In the genomic region with DNA sequence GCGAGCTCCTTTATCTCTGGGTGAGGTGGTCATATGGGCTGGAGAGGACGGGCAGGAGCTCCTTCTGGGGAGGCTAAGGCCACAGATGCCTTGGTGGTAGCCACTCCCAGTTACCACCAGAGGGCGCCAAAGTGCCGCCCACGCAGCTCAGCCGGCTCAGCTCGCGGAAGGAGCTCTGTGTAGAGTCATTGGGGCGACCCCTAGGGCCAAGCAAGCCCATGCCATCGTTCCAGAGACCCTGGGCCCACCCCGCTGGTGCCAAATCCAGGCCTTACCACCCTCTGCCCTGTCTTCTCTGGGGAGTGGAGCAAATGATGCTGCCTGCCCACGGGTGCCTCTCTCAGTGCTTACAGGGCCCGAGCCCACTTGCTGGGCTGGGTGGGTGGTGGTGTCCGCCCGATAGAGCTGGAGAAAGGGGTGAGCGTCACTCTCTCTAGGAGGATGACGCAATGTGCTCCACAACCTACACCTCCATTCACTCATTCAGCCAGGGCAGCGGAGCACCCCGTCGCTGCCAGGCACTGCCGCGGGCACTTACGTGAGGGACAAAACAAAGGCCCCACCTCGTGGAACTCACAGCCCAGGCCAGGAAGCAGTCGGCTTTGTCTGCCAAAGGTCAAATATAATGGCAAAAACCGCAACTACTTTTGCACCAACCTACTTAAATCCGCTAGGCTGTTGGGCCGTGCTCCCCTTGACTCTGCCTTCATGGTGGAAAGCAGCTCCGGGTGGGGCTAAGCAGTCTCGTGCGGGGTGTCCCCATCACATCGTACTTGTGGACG, we compare ENCODE assay signal across 8 cellular contexts. TPM values are rescaled to one million over a fixed set of nuclear protein-coding genes. Genes with fewer than 3 reads are reported as not detected.
DNase-seq lines count a peak whose midpoint lies in the region; ATAC-seq and TF ChIP-seq lines count a peak whose summit lies in the region.

No MANE protein-coding gene starts in this region.

- H3K4me1 ChIP-seq in SJSA1 (replicated peaks) (peaks cover 13% of the 10 kb centered on the region), gastroesophageal sphincter (peaks cover 0 to 25% (median 15%) of the 10 kb centered on the region in 3 donors), ovary (ENCODE audit: insufficient read depth) (peaks cover 9% of the 10 kb centered on the region), transverse colon (peaks cover 0 to 17% (median 12%) of the 10 kb centered on the region in 4 donors)

- peaks cover 30% of the 10 kb centered on the region for H3K27me3 ChIP-seq in SJSA1 (replicated peaks)
- peaks cover 50% of the 10 kb centered on the region for H3K27me3 ChIP-seq in gastroesophageal sphincter
- H3K27me3 ChIP-seq in ovary = no peaks in the 10 kb centered on the region
- H3K27me3 ChIP-seq in transverse colon = peaks cover 10% of the 10 kb centered on the region

- 3 to 79% methylated on average over 6 to 7 of the region's 33 CpGs for WGBS in gastroesophageal sphincter (ENCODE audit: low coverage in 1 of 2), 2 donors
- 48 to 51% (median 50%) methylated on average over 33 of the region's 33 CpGs for WGBS in ovary, 3 donors
- WGBS in transverse colon (ENCODE audit: low coverage in 1 of 2), 2 donors = 59 to 70% methylated on average over 4 to 29 of the region's 33 CpGs

- peak; percentile 59 for ATAC-seq in GM21390 (IDR thresholded peaks at IDR 0.05; ENCODE audit: unreplicated experiment)
- peak; percentile 73 for ATAC-seq in gastroesophageal sphincter

- in situ Hi-C loops in transverse colon (cut with MboI; ENCODE audit: low pct_ligation_motif_present in 1 of 4, low pct_unique_long_range_greater_than_20kb in 1 of 4, low sequenced_read_pairs in 3 of 4) = loop anchor here (10.0 to 25.0 kb wide), 3 partner anchors 251 to 304 kb away; no protein-coding TSS in a partner anchor

- TF ChIP-seq CTCF in gastroesophageal sphincter (IDR thresholded peaks at IDR 0.05) (peak in 3 of 4 experiments; percentile 73 to 98 (median 83)), ovary (IDR thresholded peaks at IDR 0.05) (peak; percentile 75 to 94 (median 77)), transverse colon (IDR thresholded peaks at IDR 0.05) (peak; percentile 86 to 99 (median 97))

- intact Hi-C loops in ovary (cut with DNase I) (loop anchor here in 1 of 4 donors (5.0 to 10.0 kb wide), 2 partner anchors 294 to 451 kb away; no protein-coding TSS in a partner anchor), transverse colon (cut with DNase I; ENCODE audit: low total_unique reads) (no loop called here)

- H3K4me3 ChIP-seq in SJSA1 (no peak overlapping the region), gastroesophageal sphincter (no peak overlapping the region), ovary (no peak overlapping the region), transverse colon (no peak overlapping the region)

- TF ChIP-seq POLR2A in gastroesophageal sphincter (IDR thresholded peaks at IDR 0.05) = no peak
- no peak for TF ChIP-seq POLR2A in ovary (IDR thresholded peaks at IDR 0.05)
- no peak for TF ChIP-seq POLR2A in transverse colon (IDR thresholded peaks at IDR 0.05)

- no peaks in the 10 kb centered on the region for H3K9me3 ChIP-seq in SJSA1 (replicated peaks)
- no peaks in the 10 kb centered on the region for H3K9me3 ChIP-seq in gastroesophageal sphincter
- H3K9me3 ChIP-seq in ovary = no peaks in the 10 kb centered on the region
- no peaks in the 10 kb centered on the region for H3K9me3 ChIP-seq in transverse colon

- H3K36me3 ChIP-seq in SJSA1 (peaks cover 13% of the 10 kb centered on the region), gastroesophageal sphincter (peaks cover 0 to 18% of the 10 kb centered on the region in 2 donors), ovary (no peaks in the 10 kb centered on the region), transverse colon (no peaks in the 10 kb centered on the region)

- H3K27ac ChIP-seq in SJSA1 (no peak overlapping the region), gastroesophageal sphincter (no peak overlapping the region), ovary (no peak overlapping the region), transverse colon (no peak overlapping the region)

- TF ChIP-seq EP300 in gastroesophageal sphincter (IDR thresholded peaks at IDR 0.05) (no peak), ovary (IDR thresholded peaks at IDR 0.05) (no peak), transverse colon (IDR thresholded peaks at IDR 0.05; ENCODE audit: low read depth) (no peak)

- DNase-seq in COLO829 (ENCODE audit: low spot score) = peak; percentile 51
- peak; percentile 73 to 74 for DNase-seq in Kasumi-1 (lab: John Stamatoyannopoulos, UW)
- peak; percentile 71 to 83 for DNase-seq in SJSA1 (ENCODE audit: low read depth in 1 of 2, low spot score in 2 of 2)
- peak; percentile 43 for DNase-seq in activated gamma-delta T cell (lab: John Stamatoyannopoulos, UW)
- DNase-seq in ovary = peak; percentile 63 to 84 (median 78)
- DNase-seq in transverse colon = peak; percentile 74

RNA-seq across cellular contexts. Expression of gene TSPAN17, which starts 13.8 kb away (rescaled TPM):
- total RNA-seq in SJSA1 (2014; rRNA removed; shearing (Covaris generic)) = 50.9 and 52.5 TPM in 2 replicates
- 10 to 100 TPM; 11.0 to 20.2 (median 15.4) TPM for total RNA-seq in gastroesophageal sphincter
- total RNA-seq in ovary = 10 to 100 TPM in 5 of 7 donors, 1 to 10 TPM in 2; 7.5 to 19.3 (median 14.9) TPM
- 10 to 100 TPM; 14.5 to 28.5 TPM for polyA plus RNA-seq in ovary
- 100 to 1,000 TPM in 1 of 4 donors, 10 to 100 TPM in 3; 27.2 to 227 (median 36.1) TPM for total RNA-seq in transverse colon

RNA-seq across cellular contexts. Expression of gene EIF4E1B, which starts 30.6 kb away (rescaled TPM):
- not detected in 2 replicates for total RNA-seq in SJSA1 (2014; rRNA removed; shearing (Covaris generic))
- total RNA-seq in gastroesophageal sphincter (not detected), ovary (not detected), transverse colon (not detected)
- under 1 TPM in 1 of 2 donors, not detected in 1; 0.61 TPM for polyA plus RNA-seq in ovary

RNA-seq across cellular contexts. Expression of gene SNCB, which starts 30.7 kb away (rescaled TPM):
- total RNA-seq in SJSA1 (2014; rRNA removed; shearing (Covaris generic)) = not detected in 2 replicates
- total RNA-seq in gastroesophageal sphincter (not detected), ovary (not detected), transverse colon (not detected)
- polyA plus RNA-seq in ovary = under 1 TPM in 1 of 2 donors, not detected in 1; 0.13 TPM

RNA-seq across cellular contexts. Expression of gene GPRIN1, which starts 51.1 kb away (rescaled TPM):
- total RNA-seq in SJSA1 (2014; rRNA removed; shearing (Covaris generic)) = 15.0 and 15.6 TPM in 2 replicates
- 1 to 10 TPM in 1 of 4 donors, under 1 TPM in 3; 0.16 to 1.1 (median 0.63) TPM for total RNA-seq in gastroesophageal sphincter
- total RNA-seq in ovary = under 1 TPM; 0.08 to 0.32 (median 0.20) TPM
- under 1 TPM; 0.13 to 0.50 TPM for polyA plus RNA-seq in ovary
- total RNA-seq in transverse colon = 1 to 10 TPM; 1.6 to 9.7 (median 3.6) TPM
